28 cellular contexts compared by ENCODE assay signal in the genomic region with DNA sequence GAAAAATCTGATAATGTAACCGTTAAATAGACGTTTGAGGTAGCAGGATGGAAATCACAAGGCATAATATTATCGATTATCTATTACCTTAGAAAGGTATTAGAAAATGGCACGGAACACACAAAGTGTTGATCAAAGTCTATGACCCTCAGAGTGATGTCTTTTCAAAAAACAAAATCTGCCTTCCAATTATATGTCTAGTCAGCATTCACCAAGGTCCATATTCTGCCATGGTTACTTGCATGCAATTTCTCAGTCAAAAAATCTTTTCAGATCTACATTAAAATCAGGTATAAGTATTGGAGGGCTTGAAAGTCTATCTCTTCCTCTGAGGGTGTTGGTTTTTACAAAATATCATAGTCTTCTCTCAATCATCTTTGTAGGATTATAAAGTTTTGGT.
"Had no signal": no experiment of that assay in that cellular context is flagged by ENCODE, and none has a peak within 500 bp of the region (broad histone marks: within the 10 kb centered on the region; RNA-seq: fewer than 3 reads in every experiment).

No MANE protein-coding gene starts in this region.

- H3K4me1 ChIP-seq: colonic mucosa, esophagus squamous epithelium, gastrocnemius medialis, heart right ventricle, left lung, lower lobe of right lung had no signal

- ATAC-seq: effector memory CD8-positive, alpha-beta T cell; esophagus mucosa; gastrocnemius medialis; heart right ventricle; left cardiac atrium; left lung; left ventricle myocardium superior; lower lobe of right lung; mucosa of descending colon had no signal

- H3K36me3 Mint-ChIP-seq: mesothelial cell of epicardium, naive B cell had no signal

- H3K9me3 ChIP-seq: colonic mucosa, esophagus squamous epithelium, gastrocnemius medialis, heart right ventricle, left lung, lower lobe of right lung, mucosa of descending colon had no signal

- H3K4me3 ChIP-seq: colonic mucosa, esophagus squamous epithelium, gastrocnemius medialis, heart right ventricle, left lung, lower lobe of right lung, mucosa of descending colon had no signal

- H3K27ac Mint-ChIP-seq: dendritic cell treated with granulocyte-macrophage colony-stimulating factor and Interleukin-4, amounts not matched to agents 40 ng/mL and 50 ng/mL, for 4 days; effector memory CD8-positive, alpha-beta T cell; endodermal cell; mesothelial cell of epicardium; naive B cell had no signal

- H3K4me3 Mint-ChIP-seq: dendritic cell treated with granulocyte-macrophage colony-stimulating factor and Interleukin-4, amounts not matched to agents 40 ng/mL and 50 ng/mL, for 4 days; effector memory CD8-positive, alpha-beta T cell; endodermal cell; mesothelial cell of epicardium; naive B cell had no signal

- FAIRE-seq: endometrium, islet of Langerhans, keratinocyte had no signal

- H3K27ac ChIP-seq: colonic mucosa, epithelial cell of prostate, esophagus squamous epithelium, gastrocnemius medialis, heart right ventricle, left lung, lower lobe of right lung had no signal

- H3K27me3 Mint-ChIP-seq: dendritic cell treated with granulocyte-macrophage colony-stimulating factor and Interleukin-4, amounts not matched to agents 40 ng/mL and 50 ng/mL, for 4 days; effector memory CD8-positive, alpha-beta T cell had no signal

- DNase-seq: colonic mucosa; cortex of kidney; effector CD8-positive, alpha-beta T cell; effector memory CD8-positive, alpha-beta T cell; endodermal cell; erythroblast; esophagus squamous epithelium; foreskin fibroblast; foreskin melanocyte; gastrocnemius medialis; glutamatergic neuron; head of caudate nucleus; heart right ventricle; hippocampal formation; left cardiac atrium; left lung; left ventricle myocardium superior; lower lobe of right lung; mesenchymal stem cell; mucosa of descending colon; naive B cell had no signal

- H3K36me3 ChIP-seq: colonic mucosa, esophagus squamous epithelium, gastrocnemius medialis, heart right ventricle, left lung, lower lobe of right lung had no signal

- H3K27me3 ChIP-seq: colonic mucosa, left lung had no signal

- H3K9me3 Mint-ChIP-seq: dendritic cell treated with granulocyte-macrophage colony-stimulating factor and Interleukin-4, amounts not matched to agents 40 ng/mL and 50 ng/mL, for 4 days; endodermal cell had no signal
